Comparison of ENCODE assay signal across 21 cellular contexts in genomic region chr2:105007367-105007766, GRCh38. TPM values are rescaled to one million over a fixed set of nuclear protein-coding genes. Genes with fewer than 3 reads are reported as not detected.
DNase-seq lines count a peak whose midpoint lies in the region; ATAC-seq, FAIRE-seq and TF ChIP-seq lines count a peak whose summit lies in the region.
"Had no signal": no experiment of that assay in that cellular context is flagged by ENCODE, and none has a peak within 500 bp of the region (broad histone marks: within the 10 kb centered on the region; RNA-seq: fewer than 3 reads in every experiment).

No MANE protein-coding gene starts in this region.

- ATAC-seq in HepG2 (no peak), right lobe of liver (no peak), GM12878 (no peak), GM18873 (IDR thresholded peaks at IDR 0.05; ENCODE audit: low FRiP score, unreplicated experiment) (no peak), GM21447 (IDR thresholded peaks at IDR 0.05; ENCODE audit: unreplicated experiment) (no peak)
- ATAC-seq: A549; CD8-positive, alpha-beta T cell had no signal

- 2% methylated on average over 1 of the region's 1 CpG for WGBS in HepG2 (ENCODE audit: low lambda C conversion rate)
- WGBS in right lobe of liver (ENCODE audit: insufficient coverage, low coverage, low lambda C conversion rate, missing lambda C conversion rate): 63% methylated on average over 1 of the region's 1 CpG
- 43% methylated on average over 1 of the region's 1 CpG for WGBS in GM12878 (ENCODE audit: insufficient coverage, insufficient replicate concordance, low lambda C conversion rate, missing lambda C conversion rate)

- DNase-seq in HepG2 (ENCODE audit: low spot score) (no peak), right lobe of liver (no peak), GM12878 (ENCODE audit: low read depth, low spot score) (no peak), endothelial cell of umbilical vein (ENCODE audit: low read depth, low spot score) (no peak)
- DNase-seq: AML-193; Caco-2; Calu3; CD4-positive, alpha-beta T cell; CD8-positive, alpha-beta T cell; DMS79 treated with DMSO at 0.1 percent for 48 hours; GF-D8 had no signal

- TF ChIP-seq RAD21 in HepG2 (CRISPR knock-in tag; IDR thresholded peaks at IDR 0.05): no peak
- TF ChIP-seq RAD21 in GM12878 (IDR thresholded peaks at IDR 0.05; ENCODE audit: insufficient read depth, low read depth, low read length): no peak

- dilution Hi-C loops in endothelial cell of umbilical vein (cut with MboI; ENCODE audit: extremely low pct_ligation_motif_present, low sequenced_read_pairs): no loop called here

- H3K27me3 ChIP-seq in HepG2 (ENCODE audit: control insufficient read depth in 1 of 2, insufficient read depth in 2 of 2, low read length in 2 of 2) (no peaks in the 10 kb centered on the region), right lobe of liver (no peaks in the 10 kb centered on the region), GM12878 (replicated peaks in 1 of 2; ENCODE audit: control insufficient read depth in 2 of 2, insufficient read depth in 2 of 2, low read length in 1 of 2) (no peaks in the 10 kb centered on the region), endothelial cell of umbilical vein (ENCODE audit: control insufficient read depth in 2 of 2, insufficient read depth in 2 of 2, low read length in 2 of 2) (no peaks in the 10 kb centered on the region)
- H3K27me3 ChIP-seq: BLaER1 treated with 17β-estradiol and CSF1 and Interleukin-3, amounts not matched to agents 10 nM and 100 nM had no signal

- no peaks in the 10 kb centered on the region for H4K20me1 ChIP-seq in HepG2 (ENCODE audit: insufficient read depth, low read length)
- no peaks in the 10 kb centered on the region for H4K20me1 ChIP-seq in GM12878 (ENCODE audit: control insufficient read depth, insufficient read depth)
- H4K20me1 ChIP-seq in endothelial cell of umbilical vein (replicated peaks; ENCODE audit: control insufficient read depth, extremely low read depth, insufficient read depth, low read length): no peaks in the 10 kb centered on the region
- H4K20me1 ChIP-seq: BLaER1 treated with 17β-estradiol and CSF1 and Interleukin-3, amounts not matched to agents 10 nM and 100 nM had no signal

- H2AFZ ChIP-seq in HepG2 (ENCODE audit: low read length) (no peak overlapping the region), GM12878 (ENCODE audit: control insufficient read depth, low read depth, low read length) (no peak overlapping the region), endothelial cell of umbilical vein (ENCODE audit: low read depth, low read length) (no peak overlapping the region)

- no peaks in the 10 kb centered on the region for H3K9me1 ChIP-seq in endothelial cell of umbilical vein (replicated peaks; ENCODE audit: control insufficient read depth, extremely low read depth, insufficient read depth, low read length)

- H3K9me3 ChIP-seq in HepG2 (ENCODE audit: low read length) (peaks cover 7% of the 10 kb centered on the region; the same call in 1 of the 2 replicates), right lobe of liver (no peaks in the 10 kb centered on the region), GM12878 (replicated peaks; ENCODE audit: control insufficient read depth, insufficient read depth, low read length) (no peaks in the 10 kb centered on the region; the same call in 2 of the 3 replicates), endothelial cell of umbilical vein (replicated peaks; ENCODE audit: control insufficient read depth, insufficient read depth, low read length) (no peaks in the 10 kb centered on the region)

- H3K27ac ChIP-seq in HepG2 (ENCODE audit: extremely low read length, insufficient read depth, low read length) (no peak overlapping the region), right lobe of liver (no peak overlapping the region), GM12878 (ENCODE audit: control insufficient read depth, insufficient read depth) (no peak overlapping the region), endothelial cell of umbilical vein (ENCODE audit: insufficient read depth, low read depth, low read length) (no peak overlapping the region)
- H3K27ac ChIP-seq: 22Rv1; A549; BLaER1 treated with 17β-estradiol and CSF1 and Interleukin-3, amounts not matched to agents 10 nM and 100 nM; C4-2B had no signal

- TF ChIP-seq POLR2A in HepG2 (IDR thresholded peaks at IDR 0.05; ENCODE audit: insufficient read depth in 1 of 2, low read depth in 2 of 2, low read length in 2 of 2): no peak
- no peak for TF ChIP-seq POLR2A in right lobe of liver (IDR thresholded peaks at IDR 0.05)
- no peak for TF ChIP-seq POLR2A in GM12878 (IDR thresholded peaks at IDR 0.05; ENCODE audit: low read depth, low read length)
- TF ChIP-seq POLR2A in endothelial cell of umbilical vein (IDR thresholded peaks at IDR 0.05; ENCODE audit: low read depth, low read length): no peak

- POLR2A ChIA-PET in HepG2 (lab: Yijun Ruan, JAX): no interaction called here
- POLR2A ChIA-PET in GM12878 (lab: Charles Lee): no interaction called here
- POLR2A ChIA-PET in endothelial cell of umbilical vein (lab: Charles Lee): no interaction called here

- in situ Hi-C loops in HepG2 (cut with HindIII; ENCODE audit: extremely low pct_ligation_motif_present, low pct_unique_long_range_greater_than_20kb) (no loop called here), GM12878 (cut with MboI) (no loop called here)

- H3K9ac ChIP-seq in HepG2 (ENCODE audit: insufficient read depth, low read depth, low read length): no peak overlapping the region
- H3K9ac ChIP-seq in GM12878 (ENCODE audit: control insufficient read depth, insufficient read depth, low read length): no peak overlapping the region
- no peak overlapping the region for H3K9ac ChIP-seq in endothelial cell of umbilical vein (replicated peaks; ENCODE audit: extremely low read depth, insufficient read depth, low read length)
- H3K9ac ChIP-seq: BLaER1 treated with 17β-estradiol and CSF1 and Interleukin-3, amounts not matched to agents 10 nM and 100 nM had no signal

- H3K4me3 ChIP-seq in HepG2 (replicated peaks in 1 of 3; ENCODE audit: insufficient read depth in 1 of 3, low read depth in 2 of 3, low read length in 3 of 3) (no peak overlapping the region), right lobe of liver (no peak overlapping the region), GM12878 (no peak overlapping the region), endothelial cell of umbilical vein (replicated peaks in 1 of 3; ENCODE audit: insufficient read depth in 1 of 3, low read depth in 1 of 3, low read length in 3 of 3) (no peak overlapping the region)
- H3K4me3 ChIP-seq: A549; BLaER1 treated with 17β-estradiol and CSF1 and Interleukin-3, amounts not matched to agents 10 nM and 100 nM had no signal

- H3K79me2 ChIP-seq in HepG2 (ENCODE audit: insufficient read depth, low read length) (no peaks in the 10 kb centered on the region), GM12878 (ENCODE audit: control insufficient read depth, insufficient read depth, low read length) (no peaks in the 10 kb centered on the region), endothelial cell of umbilical vein (ENCODE audit: control insufficient read depth, insufficient read depth, low read length) (no peaks in the 10 kb centered on the region)

- SMC1A ChIA-PET in GM12878 (lab: Charles Lee; ENCODE audit: uncharacterized antibody, unreplicated experiment): no interaction called here

- intact Hi-C loops in HepG2 (cut with micrococcal nuclease; ENCODE audit: unreplicated experiment): no loop called here
- intact Hi-C loops in right lobe of liver (cut with DNase I): no loop called here
- intact Hi-C loops in GM12878 (cut with micrococcal nuclease; ENCODE audit: unreplicated experiment): no loop called here
- intact Hi-C loops in endothelial cell of umbilical vein (cut with micrococcal nuclease): no loop called here

- RAD21 ChIA-PET in GM12878 (lab: Charles Lee; ENCODE audit: unreplicated experiment): no interaction called here

- BruUV-seq in HepG2 (replicated peaks; lab: Mats Ljungman, UMichigan) (no TSS peak), GM12878 (replicated peaks; lab: Mats Ljungman, UMichigan) (no TSS peak), endothelial cell of umbilical vein (replicated peaks; lab: Mats Ljungman, UMichigan) (no TSS peak)

- CTCF ChIA-PET in HepG2 (lab: Yijun Ruan, JAX; ENCODE audit: low intra/inter-chr PET ratio, low total read pairs): no interaction called here
- CTCF ChIA-PET in GM12878 (lab: Yijun Ruan, JAX): interaction anchor here (0.8 kb wide), 1 partner anchor 42 kb away, joined by 3 read pairs; no protein-coding TSS in a partner anchor
- CTCF ChIA-PET in endothelial cell of umbilical vein (lab: Charles Lee): interaction anchor here (1.0 kb wide), 1 partner anchor 8 kb away, joined by 3 read pairs; no protein-coding TSS in a partner anchor

- no peak for FAIRE-seq in HepG2 (lab: Jason Lieb, UNC)
- FAIRE-seq in GM12878 (lab: Jason Lieb, UNC): no peak
- FAIRE-seq in endothelial cell of umbilical vein (lab: Jason Lieb, UNC): peak; percentile 37
- FAIRE-seq: A549, D721Med, G401.6, GM12892, GM18507 had no signal

- H3K36me3 ChIP-seq in HepG2 (replicated peaks in 1 of 2; ENCODE audit: control insufficient read depth in 1 of 2, insufficient read depth in 2 of 2, low read length in 2 of 2) (no peaks in the 10 kb centered on the region), right lobe of liver (no peaks in the 10 kb centered on the region), GM12878 (ENCODE audit: control insufficient read depth in 2 of 2, insufficient read depth in 2 of 2, low read length in 1 of 2) (no peaks in the 10 kb centered on the region), endothelial cell of umbilical vein (ENCODE audit: control insufficient read depth in 2 of 2, extremely low read depth in 1 of 2, insufficient read depth in 2 of 2, low read length in 2 of 2) (no peaks in the 10 kb centered on the region)
- H3K36me3 ChIP-seq: BLaER1 treated with 17β-estradiol and CSF1 and Interleukin-3, amounts not matched to agents 10 nM and 100 nM had no signal

- H3K4me2 ChIP-seq in HepG2 (ENCODE audit: low read depth, low read length): no peak overlapping the region
- H3K4me2 ChIP-seq in GM12878 (ENCODE audit: control insufficient read depth, insufficient read depth): no peak overlapping the region
- no peak overlapping the region for H3K4me2 ChIP-seq in endothelial cell of umbilical vein (ENCODE audit: insufficient read depth, low read length)
- H3K4me2 ChIP-seq: A549; BLaER1 treated with 17β-estradiol and CSF1 and Interleukin-3, amounts not matched to agents 10 nM and 100 nM had no signal

- TF ChIP-seq EP300 in HepG2 (IDR thresholded peaks at IDR 0.05; ENCODE audit: low read depth in 2 of 2, low read length in 2 of 2): no peak
- TF ChIP-seq EP300 in HepG2 (CRISPR knock-in tag; IDR thresholded peaks at IDR 0.05; ENCODE audit: borderline replicate concordance): no peak
- TF ChIP-seq EP300 in GM12878 (IDR thresholded peaks at IDR 0.05; ENCODE audit: borderline replicate concordance in 1 of 2, control insufficient read depth in 1 of 2, low read depth in 2 of 2, low read length in 2 of 2): no peak

- no peaks in the 10 kb centered on the region for H3K4me1 ChIP-seq in HepG2 (ENCODE audit: insufficient read depth, low read length)
- H3K4me1 ChIP-seq in right lobe of liver: peaks cover 0 to 4% (median 0%) of the 10 kb centered on the region in 4 donors
- H3K4me1 ChIP-seq in GM12878 (ENCODE audit: control insufficient read depth, insufficient read depth, low read length): no peaks in the 10 kb centered on the region
- no peaks in the 10 kb centered on the region for H3K4me1 ChIP-seq in endothelial cell of umbilical vein (ENCODE audit: control insufficient read depth, extremely low read depth, insufficient read depth, low read length)
- H3K4me1 ChIP-seq: A549; BLaER1 treated with 17β-estradiol and CSF1 and Interleukin-3, amounts not matched to agents 10 nM and 100 nM; Caco-2 had no signal

- TF ChIP-seq CTCF in HepG2 (CRISPR knock-in tag; IDR thresholded peaks at IDR 0.05) (no peak), right lobe of liver (IDR thresholded peaks at IDR 0.05) (no peak), GM12878 (IDR thresholded peaks at IDR 0.05 in 2 of 3, conservative IDR thresholded peaks at IDR 0.05 in 1 of 3; ENCODE audit: control insufficient read depth in 2 of 3, extremely low read depth in 1 of 3, insufficient read depth in 1 of 3, low read depth in 3 of 3, low read length in 3 of 3) (no peak), endothelial cell of umbilical vein (IDR thresholded peaks at IDR 0.05; ENCODE audit: extremely low read depth in 1 of 2, insufficient read depth in 1 of 2, low read depth in 1 of 2, low read length in 2 of 2) (no peak)

RNA-seq across cellular contexts. Expression of gene MRPS9, which starts 30.5 kb away (rescaled TPM):
- total RNA-seq in HepG2 (2016; rRNA removed; fragmentation: Illumina TruSeq; extraction: Trizol): 91.8 and 113 TPM in 2 replicates
- 21.4 and 22.9 TPM in 2 replicates for total RNA-seq in HepG2 (2016; cell fraction: cytosol; rRNA removed; fragmentation: Illumina TruSeq; extraction: Trizol; ENCODE audit: low read depth)
- 92.8 and 111 TPM in 2 replicates for total RNA-seq in HepG2 (2016; cell fraction: insoluble cytoplasmic fraction; rRNA removed; fragmentation: Illumina TruSeq; extraction: Trizol)
- 28.5 and 34.3 TPM in 2 replicates for total RNA-seq in HepG2 (2016; cell fraction: membrane; rRNA removed; fragmentation: Illumina TruSeq; extraction: Trizol)
- total RNA-seq in HepG2 (2016; cell fraction: nucleus; rRNA removed; fragmentation: Illumina TruSeq; extraction: Trizol): 38.8 and 44.6 TPM in 2 replicates
- 23.7 and 31.2 TPM in 2 replicates for polyA plus RNA-seq in HepG2 (2011; rRNA removed)
- polyA plus RNA-seq in HepG2 (2011; cell fraction: cytosol; rRNA removed): 24.2 and 28.1 TPM in 2 replicates
- 19.8 and 22.9 TPM in 2 replicates for polyA plus RNA-seq in HepG2 (2011; cell fraction: nucleus; rRNA removed)
- polyA plus RNA-seq in HepG2 (2012): 34.3 and 43.7 TPM in 2 replicates
- 17.8 and 18.9 TPM in 2 replicates for polyA plus RNA-seq in HepG2 (2016; cell fraction: cytosol; fragmentation: Illumina TruSeq; extraction: Trizol; ENCODE audit: low read depth)
- polyA plus RNA-seq in HepG2 (2016; cell fraction: insoluble cytoplasmic fraction; fragmentation: Illumina TruSeq; extraction: Trizol; ENCODE audit: low read depth): 102 and 106 TPM in 2 replicates
- polyA plus RNA-seq in HepG2 (2016; cell fraction: membrane; fragmentation: Illumina TruSeq; extraction: Trizol; ENCODE audit: low read depth): 19.5 and 23.6 TPM in 2 replicates
- 44.8 and 56.4 TPM in 2 replicates for polyA plus RNA-seq in HepG2 (2016; cell fraction: nucleus; fragmentation: Illumina TruSeq; extraction: Trizol; ENCODE audit: insufficient read depth, low read depth)
- polyA minus RNA-seq in HepG2 (2011; rRNA and poly(A)+ RNA removed; ENCODE audit: low replicate concordance): 16.2 and 24.6 TPM in 2 replicates
- polyA minus RNA-seq in HepG2 (2011; cell fraction: cytosol; rRNA and poly(A)+ RNA removed): 17.8 and 18.0 TPM in 2 replicates
- polyA minus RNA-seq in HepG2 (2011; cell fraction: nucleus; rRNA and poly(A)+ RNA removed): 17.5 and 25.0 TPM in 2 replicates
- 10 to 100 TPM; 12.1 to 19.3 (median 14.5) TPM for total RNA-seq in right lobe of liver
- 10.0 and 11.2 TPM in 2 replicates for total RNA-seq in GM12878 (2013; cell fraction: nucleolus; rRNA removed)
- 43.1 and 48.9 TPM in 2 replicates for total RNA-seq in GM12878 (2014; rRNA removed)
- total RNA-seq in GM12878 (2014; rRNA removed; fragmentation: Illumina TruSeq; extraction: Trizol): 60.3 and 61.7 TPM in 2 replicates
- total RNA-seq in GM12878 (2021): 39.1 and 39.7 TPM in 2 replicates
- polyA plus RNA-seq in GM12878 (2011; ENCODE audit: low read depth): 19.3 TPM
- polyA plus RNA-seq in GM12878 (2011; rRNA removed): 47.1 and 64.8 TPM in 2 replicates
- polyA plus RNA-seq in GM12878 (2011; cell fraction: cytosol; rRNA removed): 33.7 and 37.1 TPM in 2 replicates
- polyA plus RNA-seq in GM12878 (2011; cell fraction: nucleus; rRNA removed): 36.0 and 43.1 TPM in 2 replicates
- polyA plus RNA-seq in GM12878 (2012): 25.4 and 31.8 TPM in 2 replicates
- polyA plus RNA-seq in GM12878 (2014; fragmentation: Illumina TruSeq; extraction: Trizol): 59.3 and 70.9 TPM in 2 replicates
- 100 to 1,000 TPM in 1 of 2 experiments, 10 to 100 TPM in 1; 88.3 to 111 TPM for polyA plus RNA-seq in GM12878 (2014; fragmentation: Nextera tagmentation; extraction: Ambion mirVana)
- polyA plus RNA-seq in GM12878 (2014; rRNA removed): 39.1 and 45.3 TPM in 2 replicates
- polyA plus RNA-seq in GM12878 (2016; fragmentation: Nextera tagmentation; extraction: Ambion mirVana): 10 to 100 TPM; 65.1 to 70.1 TPM
- polyA minus RNA-seq in GM12878 (2011; rRNA and poly(A)+ RNA removed): 29.8 and 40.7 TPM in 2 replicates
- polyA minus RNA-seq in GM12878 (2011; cell fraction: cytosol; rRNA and poly(A)+ RNA removed): 11.7 and 13.4 TPM in 2 replicates
- polyA minus RNA-seq in GM12878 (2011; cell fraction: nucleus; rRNA and poly(A)+ RNA removed): 7.6 and 13.0 TPM in 2 replicates
- total RNA-seq in endothelial cell of umbilical vein: 21.8 and 23.9 TPM in 2 replicates
- 10.9 and 14.5 TPM in 2 replicates for polyA plus RNA-seq in endothelial cell of umbilical vein
- 22.1 and 28.7 TPM in 2 replicates for polyA plus RNA-seq in endothelial cell of umbilical vein (2011; cell fraction: cytosol; rRNA removed)
- 24.8 and 32.7 TPM in 2 replicates for polyA plus RNA-seq in endothelial cell of umbilical vein (2011; cell fraction: nucleus; rRNA removed)
- polyA plus RNA-seq in endothelial cell of umbilical vein (2012): 29.2 and 34.3 TPM in 2 replicates
- polyA minus RNA-seq in endothelial cell of umbilical vein: 10.7 and 13.4 TPM in 2 replicates
- polyA minus RNA-seq in endothelial cell of umbilical vein (2011; cell fraction: cytosol; rRNA and poly(A)+ RNA removed): 17.1 TPM
- polyA minus RNA-seq in endothelial cell of umbilical vein (2011; cell fraction: nucleus; rRNA and poly(A)+ RNA removed): 5.0 and 5.4 TPM in 2 replicates
